In the genomic region with DNA sequence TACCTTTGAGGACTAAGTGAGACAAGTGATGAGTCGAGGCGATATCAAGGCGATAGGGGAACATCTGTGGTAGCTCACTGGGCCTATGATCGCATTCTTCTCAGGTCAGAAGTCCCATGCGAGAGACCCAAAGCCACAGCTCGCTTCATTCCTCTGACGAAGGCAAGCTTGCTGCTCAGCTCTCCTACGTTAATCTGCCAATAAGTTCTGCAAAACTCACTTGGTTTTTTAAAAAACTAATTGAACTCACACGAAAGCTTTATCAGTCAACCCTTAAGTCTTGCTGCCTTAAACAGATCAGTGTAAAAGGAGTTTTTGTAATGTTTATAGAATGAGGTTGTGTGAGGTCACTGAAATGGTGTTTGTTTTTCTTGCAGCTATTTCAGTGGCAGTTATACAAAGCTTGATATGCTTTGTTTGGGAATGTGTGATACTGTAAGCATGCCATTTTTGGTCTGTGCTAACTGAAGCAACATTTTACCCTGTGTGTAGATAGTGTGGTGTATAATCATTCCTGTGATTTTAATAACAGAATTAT, we compare ENCODE assay signal across 11 cellular contexts.
A peak's percentile ranks its signal among the peaks of the same experiment; 100 is the strongest.
DNase-seq lines count a peak whose midpoint lies in the region; ATAC-seq, FAIRE-seq and TF ChIP-seq lines count a peak whose summit lies in the region.
"Had no signal": no experiment of that assay in that cellular context is flagged by ENCODE, and none has a peak within 500 bp of the region (broad histone marks: within the 10 kb centered on the region; RNA-seq: fewer than 3 reads in every experiment).

No MANE protein-coding gene starts in this region.

- CTCF ChIA-PET in A549 (lab: Yijun Ruan, JAX), result interaction anchor here (1.5 kb wide), 1 partner anchor 152 kb away, joined by 4 read pairs; no protein-coding TSS in a partner anchor

- peaks cover 46% of the 10 kb centered on the region for H3K4me1 Mint-ChIP-seq in endodermal cell
- H3K4me1 Mint-ChIP-seq in effector memory CD8-positive, alpha-beta T cell (ENCODE audit: low read depth in 2 of 2), result no peaks in the 10 kb centered on the region

- peaks cover 62% of the 10 kb centered on the region for H3K4me1 ChIP-seq in A549
- peaks cover 5% of the 10 kb centered on the region for H3K4me1 ChIP-seq in endodermal cell (ENCODE audit: control insufficient read depth, insufficient read depth, low read length)
- peaks cover 19% of the 10 kb centered on the region for H3K4me1 ChIP-seq in lower lobe of right lung

- FAIRE-seq in A549 (lab: Jason Lieb, UNC), result no peak

- H3K36me3 Mint-ChIP-seq in endodermal cell (ENCODE audit: low read depth), result peaks cover 34% of the 10 kb centered on the region
- H3K36me3 Mint-ChIP-seq in effector memory CD8-positive, alpha-beta T cell (ENCODE audit: insufficient read depth), result no peaks in the 10 kb centered on the region
- H3K36me3 Mint-ChIP-seq: naive thymus-derived CD4-positive, alpha-beta T cell had no signal

- no peaks in the 10 kb centered on the region for H3K27me3 ChIP-seq in endodermal cell (ENCODE audit: control insufficient read depth, insufficient read depth, low read length, poor library complexity, severe bottlenecking)
- H3K27me3 ChIP-seq in lower lobe of right lung (ENCODE audit: low read depth), result no peaks in the 10 kb centered on the region

- TF ChIP-seq EP300 in A549 (IDR thresholded peaks at IDR 0.05), result no peak

- no peaks in the 10 kb centered on the region; the same call in 1 of the 2 replicates for H3K36me3 ChIP-seq in KOPT-K1 (ENCODE audit: insufficient read depth, low read length)
- peaks cover 70% of the 10 kb centered on the region for H3K36me3 ChIP-seq in endodermal cell (ENCODE audit: control insufficient read depth, insufficient read depth, low read length)
- no peaks in the 10 kb centered on the region for H3K36me3 ChIP-seq in lower lobe of right lung

- H3K27ac Mint-ChIP-seq in endodermal cell, result peak overlapping the region; percentile 71
- H3K27ac Mint-ChIP-seq in effector memory CD8-positive, alpha-beta T cell, result no peak overlapping the region

- H3K4me3 ChIP-seq in A549 (no peak overlapping the region), endodermal cell (ENCODE audit: low read length) (no peak overlapping the region), lower lobe of right lung (no peak overlapping the region)

- peak in 1 of 2 experiments; percentile 71 for DNase-seq in A549 (ENCODE audit: low read depth in 1 of 2, low spot score in 1 of 2)
- DNase-seq in endodermal cell, result no peak
- no peak for DNase-seq in lower lobe of right lung
- DNase-seq in activated CD4-positive, alpha-beta T cell treated with anti-CD3 and anti-CD28 coated beads for 1 hour, result no peak
- DNase-seq in ureter (ENCODE audit: low spot score), result no peak
- DNase-seq in hypothalamus (lab: John Stamatoyannopoulos, UW), result no peak
- no peak for DNase-seq in effector memory CD8-positive, alpha-beta T cell
- DNase-seq: naive thymus-derived CD4-positive, alpha-beta T cell; NCI-H1105; stimulated activated CD4-positive, alpha-beta T cell treated with anti-CD3 and anti-CD28 coated beads, Interleukin-2, amount 100 ng/mL, for 48 hours had no signal

- ATAC-seq in A549, result peak; percentile 68 to 81; a peak in 4 of 6 replicates
- peak; percentile 54 to 71 for ATAC-seq in lower lobe of right lung
- ATAC-seq in effector memory CD8-positive, alpha-beta T cell (replicated peaks), result no peak
- ATAC-seq: naive thymus-derived CD4-positive, alpha-beta T cell had no signal

- no peaks in the 10 kb centered on the region for H3K9me3 ChIP-seq in A549
- no peaks in the 10 kb centered on the region for H3K9me3 ChIP-seq in KOPT-K1 (ENCODE audit: insufficient read depth, low read length, poor library complexity, severe bottlenecking)
- H3K9me3 ChIP-seq in endodermal cell (ENCODE audit: control insufficient read depth, low read length), result peaks cover 15% of the 10 kb centered on the region
- no peaks in the 10 kb centered on the region for H3K9me3 ChIP-seq in lower lobe of right lung

- H3K9ac ChIP-seq in endodermal cell (ENCODE audit: extremely low read depth, low read length, poor library complexity, severe bottlenecking), result no peak overlapping the region

- H3K4me3 Mint-ChIP-seq in endodermal cell, result no peak overlapping the region
- no peak overlapping the region for H3K4me3 Mint-ChIP-seq in effector memory CD8-positive, alpha-beta T cell
- H3K4me3 Mint-ChIP-seq: naive thymus-derived CD4-positive, alpha-beta T cell had no signal

- TF ChIP-seq RAD21 in A549 (conservative IDR thresholded peaks at IDR 0.05 in 1 of 2, IDR thresholded peaks at IDR 0.05 in 1 of 2), result no peak

- peak overlapping the region; percentile 62 for H3K4me2 ChIP-seq in A549

- WGBS in A549 (ENCODE audit: missing lambda C conversion rate), result 4% methylated on average over 9 of the region's 9 CpGs
- 72 to 74% methylated on average over 9 of the region's 9 CpGs for WGBS in endodermal cell (ENCODE audit: insufficient coverage in 1 of 2, insufficient read length in 1 of 2), 2 experiments

- intact Hi-C loops in lower lobe of right lung (cut with DNase I), result no loop called here

- H3K9me3 Mint-ChIP-seq in endodermal cell, result peaks cover 3% of the 10 kb centered on the region
- H3K9me3 Mint-ChIP-seq in effector memory CD8-positive, alpha-beta T cell, result no peaks in the 10 kb centered on the region

- H3K27ac ChIP-seq in A549 (peak overlapping the region; percentile 76 to 84), KOPT-K1 (ENCODE audit: low read depth, low read length, poor library complexity, severe bottlenecking) (peak overlapping the region; percentile 21), endodermal cell (ENCODE audit: low read depth, low read length) (no peak overlapping the region), lower lobe of right lung (peak overlapping the region; percentile 54)

- POLR2A ChIA-PET in A549 (lab: Yijun Ruan, JAX), result interaction anchor here (0.7 to 1.2 kb wide), 4 partner anchors 16 to 165 kb away, joined by 3 to 4 read pairs (median 3); no protein-coding TSS in a partner anchor

- no peak for TF ChIP-seq CTCF in A549 (IDR thresholded peaks at IDR 0.05)
- no peak for TF ChIP-seq CTCF in endodermal cell (conservative IDR thresholded peaks at IDR 0.05)
- no peak for TF ChIP-seq CTCF in lower lobe of right lung (IDR thresholded peaks at IDR 0.05)

- no peak for TF ChIP-seq POLR2A in A549 (IDR thresholded peaks at IDR 0.05; ENCODE audit: low read length)

- H3K27me3 Mint-ChIP-seq in endodermal cell (ENCODE audit: insufficient read depth), result no peaks in the 10 kb centered on the region
- no peaks in the 10 kb centered on the region for H3K27me3 Mint-ChIP-seq in effector memory CD8-positive, alpha-beta T cell

TF ChIP-seq in A549, 52 proteins besides CTCF, POLR2A, EP300 and RAD21:
- TF ChIP-seq PBX3 (IDR thresholded peaks at IDR 0.05) (no peak), NFE2L2 (conservative IDR thresholded peaks at IDR 0.05; ENCODE audit: low read length) (no peak), E2F6 (IDR thresholded peaks at IDR 0.05; ENCODE audit: borderline replicate concordance, low read depth) (0 out of 2 replicates have a peak, but pooled peaks have one; percentile 26), ATOH8 (CRISPR knock-in tag; IDR thresholded peaks at IDR 0.05; ENCODE audit: low read depth) (no peak), HOXA7 (CRISPR knock-in tag; IDR thresholded peaks at IDR 0.05) (no peak), JUNB (IDR thresholded peaks at IDR 0.05) (0 out of 2 replicates have a peak, but pooled peaks have one; percentile 5)
- TF ChIP-seq, protein P1, sequence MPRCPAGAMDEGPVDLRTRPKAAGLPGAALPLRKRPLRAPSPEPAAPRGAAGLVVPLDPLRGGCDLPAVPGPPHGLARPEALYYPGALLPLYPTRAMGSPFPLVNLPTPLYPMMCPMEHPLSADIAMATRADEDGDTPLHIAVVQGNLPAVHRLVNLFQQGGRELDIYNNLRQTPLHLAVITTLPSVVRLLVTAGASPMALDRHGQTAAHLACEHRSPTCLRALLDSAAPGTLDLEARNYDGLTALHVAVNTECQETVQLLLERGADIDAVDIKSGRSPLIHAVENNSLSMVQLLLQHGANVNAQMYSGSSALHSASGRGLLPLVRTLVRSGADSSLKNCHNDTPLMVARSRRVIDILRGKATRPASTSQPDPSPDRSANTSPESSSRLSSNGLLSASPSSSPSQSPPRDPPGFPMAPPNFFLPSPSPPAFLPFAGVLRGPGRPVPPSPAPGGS (IDR thresholded peaks at IDR 0.05), result no peak
- TF ChIP-seq, protein P2, sequence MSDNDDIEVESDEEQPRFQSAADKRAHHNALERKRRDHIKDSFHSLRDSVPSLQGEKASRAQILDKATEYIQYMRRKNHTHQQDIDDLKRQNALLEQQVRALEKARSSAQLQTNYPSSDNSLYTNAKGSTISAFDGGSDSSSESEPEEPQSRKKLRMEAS (IDR thresholded peaks at IDR 0.05), result no peak; the same call in 1 of the 2 replicates
